ENCODE assay signal across 29 cellular contexts in genomic region chr2:96074156-96074555, GRCh38. TPM values are rescaled to one million over a fixed set of nuclear protein-coding genes. Genes with fewer than 3 reads are reported as not detected.
"Had no signal": no experiment of that assay in that cellular context is flagged by ENCODE, and none has a peak within 500 bp of the region (broad histone marks: within the 10 kb centered on the region; RNA-seq: fewer than 3 reads in every experiment).

No MANE protein-coding gene starts in this region.

- H3K4me3 Mint-ChIP-seq: dendritic cell treated with granulocyte-macrophage colony-stimulating factor and Interleukin-4, amounts not matched to agents 40 ng/mL and 50 ng/mL, for 4 days; memory B cell; mesothelial cell of epicardium; naive B cell; natural killer cell treated with Interleukin-12 subunit alpha and Interleukin-12 subunit beta and Interleukin-15 and Interleukin-18, amount 100 ng/mL, for 72 hours; neural crest cell; stimulated activated memory B cell treated with anti-CD40 and anti-IgM and Interleukin-4, amounts not matched to agents 10 μg/mL and 1 μg/mL and 100 μg/mL, for 72 hours; type B pancreatic cell had no signal

- H3K36me3 ChIP-seq: colonic mucosa, gastrocnemius medialis, lower lobe of right lung, prostate gland, right atrium auricular region, tibial artery had no signal

- H2AFZ ChIP-seq: parathyroid adenoma had no signal

- H3K9me3 ChIP-seq: colonic mucosa, lower lobe of right lung, mucosa of descending colon, prostate gland, testis had no signal

- H3K4me2 ChIP-seq: smooth muscle cell had no signal

- H3K4me3 ChIP-seq: colonic mucosa, gastrocnemius medialis, lower lobe of right lung, mucosa of descending colon, prostate gland, right atrium auricular region, smooth muscle cell, testis, tibial artery had no signal

- H3K27me3 Mint-ChIP-seq: stimulated activated memory B cell treated with anti-CD40 and anti-IgM and Interleukin-4, amounts not matched to agents 10 μg/mL and 1 μg/mL and 100 μg/mL, for 72 hours; type B pancreatic cell had no signal

- H3K4me1 Mint-ChIP-seq: memory B cell; mesothelial cell of epicardium; naive B cell; stimulated activated memory B cell treated with anti-CD40 and anti-IgM and Interleukin-4, amounts not matched to agents 10 μg/mL and 1 μg/mL and 100 μg/mL, for 72 hours had no signal

- H3K9me3 Mint-ChIP-seq: dendritic cell treated with granulocyte-macrophage colony-stimulating factor and Interleukin-4, amounts not matched to agents 40 ng/mL and 50 ng/mL, for 4 days; natural killer cell treated with Interleukin-12 subunit alpha and Interleukin-12 subunit beta and Interleukin-15 and Interleukin-18, amount 100 ng/mL, for 72 hours; type B pancreatic cell had no signal

- DNase-seq: colonic mucosa; effector memory CD4-positive, alpha-beta T cell; erythroblast; foreskin fibroblast; gastrocnemius medialis; left ventricle myocardium superior; lower lobe of right lung; mucosa of descending colon; naive B cell; stimulated activated CD4-positive, alpha-beta T cell treated with anti-CD3 and anti-CD28 coated beads, Interleukin-4, amount 100 ng/mL, for 4 hours; stimulated activated naive CD8-positive, alpha-beta T cell treated with anti-CD3 and anti-CD28 coated beads, Interleukin-15, Interleukin-2, amounts not matched to agents 100 U/mL and 50 U/mL, for 24 hours; substantia nigra; testis; tibial artery had no signal

- H3K4me1 ChIP-seq: colonic mucosa, gastrocnemius medialis, lower lobe of right lung, parathyroid adenoma, prostate gland, right atrium auricular region, testis, tibial artery had no signal

- ATAC-seq: gastrocnemius medialis; left ventricle myocardium superior; lower lobe of right lung; mucosa of descending colon; sciatic nerve; stimulated activated memory B cell treated with anti-CD40 and anti-IgM and Interleukin-4, amounts not matched to agents 10 μg/mL and 1 μg/mL and 100 μg/mL, for 72 hours; stimulated activated naive CD8-positive, alpha-beta T cell treated with anti-CD3 and anti-CD28 coated beads, Interleukin-15, Interleukin-2, amounts not matched to agents 100 U/mL and 50 U/mL, for 24 hours had no signal

- H3K36me3 Mint-ChIP-seq: mesothelial cell of epicardium; natural killer cell treated with Interleukin-12 subunit alpha and Interleukin-12 subunit beta and Interleukin-15 and Interleukin-18, amount 100 ng/mL, for 72 hours; stimulated activated memory B cell treated with anti-CD40 and anti-IgM and Interleukin-4, amounts not matched to agents 10 μg/mL and 1 μg/mL and 100 μg/mL, for 72 hours; type B pancreatic cell had no signal

- H3K27ac ChIP-seq: colonic mucosa, gastrocnemius medialis, lower lobe of right lung, parathyroid adenoma, prostate gland, right atrium auricular region, testis, tibial artery had no signal

- H3K9ac ChIP-seq: parathyroid adenoma had no signal

- H3K79me2 ChIP-seq: parathyroid adenoma had no signal

- H3K27me3 ChIP-seq: colonic mucosa, gastrocnemius medialis, right atrium auricular region, testis, tibial artery had no signal

RNA-seq across cellular contexts. Expression of gene GPAT2, which starts 39.4 kb away (rescaled TPM):
- total RNA-seq: chondrocyte, mesothelial cell of epicardium, neural crest cell, smooth muscle cell had no signal

RNA-seq across cellular contexts. Expression of gene ADRA2B, which starts 42.2 kb away (rescaled TPM):
- total RNA-seq: glomerular endothelial cell; natural killer cell treated with Interleukin-12 subunit alpha and Interleukin-12 subunit beta and Interleukin-15 and Interleukin-18, amount 100 ng/mL, for 72 hours had no signal
- polyA plus RNA-seq: keratinocyte had no signal
